1 cellular context compared by ENCODE assay signal in genomic region chr10:118754556-118755423, GRCh38.
A peak's percentile ranks its signal among the peaks of the same experiment; 100 is the strongest.
TF ChIP-seq lines count a peak whose summit lies in the region.

CACUL1 (minus strand) TSS chr10:118754970; CDS start chr10:118754762, 208 bp downstream.

TF ChIP-seq in HepG2, 621 proteins besides CTCF, POLR2A, EP300 and RAD21 (continued from another document and continues in another):
- TF ChIP-seq RBAK (CRISPR knock-in tag; IDR thresholded peaks at IDR 0.05) (no peak), CSRNP1 (CRISPR knock-in tag; IDR thresholded peaks at IDR 0.05) (peak; percentile 97; the same call in 1 of the 2 replicates), ZZZ3 (CRISPR knock-in tag; IDR thresholded peaks at IDR 0.05; ENCODE audit: borderline replicate concordance) (no peak; the same call in 1 of the 2 replicates), PHF8 (CRISPR knock-in tag; IDR thresholded peaks at IDR 0.05) (peak; percentile 95), MZF1 (CRISPR knock-in tag; IDR thresholded peaks at IDR 0.05; ENCODE audit: borderline replicate concordance) (0 out of 2 replicates have a peak, but pooled peaks have one; percentile 70), ZKSCAN5 (CRISPR knock-in tag; IDR thresholded peaks at IDR 0.05) (no peak), IKZF1 (IDR thresholded peaks at IDR 0.05) (no peak), ZNF660 (CRISPR knock-in tag; IDR thresholded peaks at IDR 0.05; ENCODE audit: borderline replicate concordance, low read depth) (no peak; the same call in 1 of the 2 replicates), ZNF615 (CRISPR knock-in tag; IDR thresholded peaks at IDR 0.05; ENCODE audit: borderline replicate concordance) (no peak), ZNF580 (CRISPR knock-in tag; IDR thresholded peaks at IDR 0.05; ENCODE audit: borderline replicate concordance, low read depth) (peak; percentile 62; the same call in 1 of the 2 replicates), HIC2 (CRISPR knock-in tag; IDR thresholded peaks at IDR 0.05; ENCODE audit: low read depth) (no peak), HNRNPLL (IDR thresholded peaks at IDR 0.05; ENCODE audit: low read depth, low read length, poor library complexity, severe bottlenecking) (peak; percentile 46), KAT7 (CRISPR knock-in tag; IDR thresholded peaks at IDR 0.05; ENCODE audit: borderline replicate concordance) (peak; percentile 90), ZNF549 (CRISPR knock-in tag; IDR thresholded peaks at IDR 0.05) (no peak), FOXO4 (CRISPR knock-in tag; conservative IDR thresholded peaks at IDR 0.05) (no peak), NR2F1 (CRISPR knock-in tag; IDR thresholded peaks at IDR 0.05) (peak in 1 of 2 experiments; percentile 29; a peak in 1 of 4 replicates), ZNF713 (CRISPR knock-in tag; IDR thresholded peaks at IDR 0.05) (no peak), PRDM4 (CRISPR knock-in tag; IDR thresholded peaks at IDR 0.05; ENCODE audit: borderline replicate concordance) (no peak), THAP7 (CRISPR knock-in tag; IDR thresholded peaks at IDR 0.05) (peak; percentile 69; the same call in 1 of the 2 replicates), ZNF576 (CRISPR knock-in tag; IDR thresholded peaks at IDR 0.05) (peak; percentile 24; the same call in 1 of the 2 replicates), SOX13 (IDR thresholded peaks at IDR 0.05) (no peak), SOX13 (CRISPR knock-in tag; conservative IDR thresholded peaks at IDR 0.05 in 1 of 2, IDR thresholded peaks at IDR 0.05 in 1 of 2) (0 out of 4 replicates have a peak, but pooled peaks of 1 of the 2 experiments have one; percentile 16), MBNL3 (CRISPR knock-in tag; conservative IDR thresholded peaks at IDR 0.05) (no peak), IRF9 (CRISPR knock-in tag; IDR thresholded peaks at IDR 0.05; ENCODE audit: borderline replicate concordance) (peak; percentile 87), ZNF878 (CRISPR knock-in tag; IDR thresholded peaks at IDR 0.05) (no peak), SP1 (IDR thresholded peaks at IDR 0.05) (no peak), SP1 (CRISPR knock-in tag; IDR thresholded peaks at IDR 0.05) (peak; percentile 91), SAFB2 (CRISPR knock-in tag; IDR thresholded peaks at IDR 0.05; ENCODE audit: borderline replicate concordance, low read depth) (peak; percentile 19; the same call in 1 of the 2 replicates), ZNF737 (CRISPR knock-in tag; IDR thresholded peaks at IDR 0.05; ENCODE audit: borderline replicate concordance) (no peak), PAWR (CRISPR knock-in tag; IDR thresholded peaks at IDR 0.05; ENCODE audit: borderline replicate concordance) (no peak), ZFP62 (CRISPR knock-in tag; IDR thresholded peaks at IDR 0.05) (no peak), PRPF4 (IDR thresholded peaks at IDR 0.05; ENCODE audit: low read depth, low read length, poor library complexity, severe bottlenecking) (no peak), KLF6 (CRISPR knock-in tag; IDR thresholded peaks at IDR 0.05) (peak; percentile 54; the same call in 1 of the 2 replicates), FOXK2 (IDR thresholded peaks at IDR 0.05) (0 out of 2 replicates have a peak, but pooled peaks have one; percentile 41), DRAP1 (CRISPR knock-in tag; IDR thresholded peaks at IDR 0.05) (peak; percentile 84), PLRG1 (conservative IDR thresholded peaks at IDR 0.05) (no peak), TEAD3 (CRISPR knock-in tag; optimal IDR thresholded peaks at IDR 0.05; ENCODE audit: borderline replicate concordance) (peak; percentile 35), RELA (CRISPR knock-in tag; IDR thresholded peaks at IDR 0.05) (no peak; the same call in 1 of the 2 replicates), SRSF4 (IDR thresholded peaks at IDR 0.05; ENCODE audit: low read depth, low read length, poor library complexity, severe bottlenecking) (no peak), ZNF557 (CRISPR knock-in tag; IDR thresholded peaks at IDR 0.05) (no peak), ZNF3 (CRISPR knock-in tag; IDR thresholded peaks at IDR 0.05) (no peak), ZBTB34 (CRISPR knock-in tag; IDR thresholded peaks at IDR 0.05) (0 out of 2 replicates have a peak, but pooled peaks have one; percentile 47), HNRNPK (IDR thresholded peaks at IDR 0.05; ENCODE audit: low read depth, low read length, poor library complexity, severe bottlenecking) (peak; percentile 62), SKI (IDR thresholded peaks at IDR 0.05; ENCODE audit: partially characterized antibody) (peak; percentile 66), ZNF879 (CRISPR knock-in tag; IDR thresholded peaks at IDR 0.05) (peak; percentile 91), ZNF607 (CRISPR knock-in tag; IDR thresholded peaks at IDR 0.05; ENCODE audit: borderline replicate concordance) (peak; percentile 26; the same call in 1 of the 2 replicates), SMARCC2 (IDR thresholded peaks at IDR 0.05) (no peak), SMARCE1 (IDR thresholded peaks at IDR 0.05; ENCODE audit: borderline replicate concordance) (no peak), ZNF556 (CRISPR knock-in tag; IDR thresholded peaks at IDR 0.05; ENCODE audit: borderline replicate concordance) (no peak), PCBP1 (IDR thresholded peaks at IDR 0.05; ENCODE audit: borderline replicate concordance, low read depth, low read length) (no peak), ZNF329 (CRISPR knock-in tag; IDR thresholded peaks at IDR 0.05; ENCODE audit: low read depth) (0 out of 2 replicates have a peak, but pooled peaks have one; percentile 20), ZC3H4 (CRISPR knock-in tag; IDR thresholded peaks at IDR 0.05; ENCODE audit: borderline replicate concordance) (no peak), ZNF331 (CRISPR knock-in tag; IDR thresholded peaks at IDR 0.05) (peak; percentile 53; the same call in 1 of the 2 replicates), PRDM15 (CRISPR knock-in tag; IDR thresholded peaks at IDR 0.05) (no peak), CEBPG (CRISPR knock-in tag; IDR thresholded peaks at IDR 0.05) (peak; percentile 39; the same call in 1 of the 2 replicates)
